ENCODE assay signal across 8 cellular contexts in genomic region chr1:40818264-40818961, GRCh38. TPM values are rescaled to one million over a fixed set of nuclear protein-coding genes. Genes with fewer than 3 reads are reported as not detected.
A peak's percentile ranks its signal among the peaks of the same experiment; 100 is the strongest.
DNase-seq lines count a peak whose midpoint lies in the region; ATAC-seq, FAIRE-seq and TF ChIP-seq lines count a peak whose summit lies in the region.

No MANE protein-coding gene starts in this region.

- H3K27me3 ChIP-seq in GM12878 (replicated peaks in 1 of 2; ENCODE audit: control insufficient read depth in 2 of 2, insufficient read depth in 2 of 2, low read length in 1 of 2) = no peaks in the 10 kb centered on the region; a peak in 1 of 4 replicates
- peaks cover 0 to 29% of the 10 kb centered on the region in 2 donors for H3K27me3 ChIP-seq in left lung

- H3K9me3 ChIP-seq in GM12878 (replicated peaks; ENCODE audit: control insufficient read depth, insufficient read depth, low read length) = no peaks in the 10 kb centered on the region
- no peaks in the 10 kb centered on the region for H3K9me3 ChIP-seq in left lung

- in situ Hi-C loops in GM12878 (cut with MboI) = no loop called here

- H3K27ac ChIP-seq in GM12878 (ENCODE audit: control insufficient read depth, insufficient read depth) (no peak overlapping the region), left lung (no peak overlapping the region)

- peak; percentile 77 for ATAC-seq in HG02852 (IDR thresholded peaks at IDR 0.05; ENCODE audit: unreplicated experiment)
- ATAC-seq in GM12878 = peak; percentile 98
- ATAC-seq in left lung = peak; percentile 94
- ATAC-seq in HG03571 (IDR thresholded peaks at IDR 0.05; ENCODE audit: unreplicated experiment) = no peak
- ATAC-seq in GM18870 (IDR thresholded peaks at IDR 0.05; ENCODE audit: unreplicated experiment) = no peak

- CTCF ChIA-PET in GM12878 (lab: Yijun Ruan, JAX) = no interaction called here

- WGBS in GM12878 (ENCODE audit: insufficient coverage, insufficient replicate concordance, low lambda C conversion rate, missing lambda C conversion rate) = under 1% methylated on average over 50 of the region's 59 CpGs

- SMC1A ChIA-PET in GM12878 (lab: Charles Lee; ENCODE audit: uncharacterized antibody, unreplicated experiment) = no interaction called here

- H2AFZ ChIP-seq in GM12878 (ENCODE audit: control insufficient read depth, low read depth, low read length) = peak overlapping the region; percentile 87

- intact Hi-C loops in GM12878 (cut with micrococcal nuclease; ENCODE audit: unreplicated experiment) = no loop called here
- intact Hi-C loops in left lung (cut with DNase I) = no loop called here

- H3K79me2 ChIP-seq in GM12878 (ENCODE audit: control insufficient read depth, insufficient read depth, low read length) = no peaks in the 10 kb centered on the region

- H3K36me3 ChIP-seq in GM12878 (ENCODE audit: control insufficient read depth in 2 of 2, insufficient read depth in 2 of 2, low read length in 1 of 2) = no peaks in the 10 kb centered on the region
- H3K36me3 ChIP-seq in left lung = no peaks in the 10 kb centered on the region

- no peak for TF ChIP-seq RAD21 in GM12878 (IDR thresholded peaks at IDR 0.05; ENCODE audit: insufficient read depth, low read depth, low read length)

- POLR2A ChIA-PET in GM12878 (lab: Charles Lee) = no interaction called here

- FAIRE-seq in GM12878 (lab: Jason Lieb, UNC) = no peak

- H3K4me1 ChIP-seq in GM12878 (ENCODE audit: control insufficient read depth, insufficient read depth, low read length) = peaks cover 4% of the 10 kb centered on the region; the same call in 1 of the 2 replicates
- peaks cover 0 to 5% of the 10 kb centered on the region in 2 donors for H3K4me1 ChIP-seq in left lung

- no TSS peak for BruUV-seq in GM12878 (replicated peaks; lab: Mats Ljungman, UMichigan)

- TF ChIP-seq EP300 in GM12878 (IDR thresholded peaks at IDR 0.05; ENCODE audit: borderline replicate concordance in 1 of 2, control insufficient read depth in 1 of 2, low read depth in 2 of 2, low read length in 2 of 2) = no peak

- DNase-seq in GM12865 (ENCODE audit: low read depth) (peak; percentile 87), T-helper 22 cell (ENCODE audit: low read depth) (peak; percentile 84), GM12878 (ENCODE audit: low read depth, low spot score) (no peak), left lung (peak; percentile 79 to 91)
- peak; percentile 64 for DNase-seq in stimulated activated CD8-positive, alpha-beta memory T cell treated with anti-CD3 and anti-CD28 coated beads, Interleukin-12 subunit alpha, Interleukin-12 subunit beta, amount 100 ng/mL, for 24 hours (ENCODE audit: extremely low read depth)

- TF ChIP-seq CTCF in GM12865 (IDR thresholded peaks at IDR 0.05; ENCODE audit: insufficient read depth, low read depth, low read length, missing control alignments) = no peak
- TF ChIP-seq CTCF in GM12878 (IDR thresholded peaks at IDR 0.05 in 2 of 3, conservative IDR thresholded peaks at IDR 0.05 in 1 of 3; ENCODE audit: control insufficient read depth in 2 of 3, extremely low read depth in 1 of 3, insufficient read depth in 1 of 3, low read depth in 3 of 3, low read length in 3 of 3) = no peak
- TF ChIP-seq CTCF in left lung (IDR thresholded peaks at IDR 0.05) = no peak

- peak overlapping the region; percentile 96 for H3K4me2 ChIP-seq in GM12878 (ENCODE audit: control insufficient read depth, insufficient read depth)

- RAD21 ChIA-PET in GM12878 (lab: Charles Lee; ENCODE audit: unreplicated experiment) = no interaction called here

- no peaks in the 10 kb centered on the region for H4K20me1 ChIP-seq in GM12878 (ENCODE audit: control insufficient read depth, insufficient read depth)

- H3K4me3 ChIP-seq in GM12865 (ENCODE audit: low read depth, low read length) (peak overlapping the region; percentile 61), GM12878 (peak overlapping the region; percentile 60; the same call in 1 of the 2 replicates), left lung (peak overlapping the region; percentile 33 to 43)

- peak overlapping the region; percentile 34; the same call in 1 of the 2 replicates for H3K9ac ChIP-seq in GM12878 (ENCODE audit: control insufficient read depth, insufficient read depth, low read length)

- TF ChIP-seq POLR2A in GM12878 (IDR thresholded peaks at IDR 0.05; ENCODE audit: low read depth, low read length) = 0 out of 2 replicates have a peak, but pooled peaks have one; percentile 30

TF ChIP-seq in GM12878, 131 proteins besides CTCF, POLR2A, EP300 and RAD21:
- TF ChIP-seq SUZ12 (IDR thresholded peaks at IDR 0.05; ENCODE audit: unreplicated experiment) = no peak
- TF ChIP-seq NR2F1 (conservative IDR thresholded peaks at IDR 0.05) = peak; percentile 75
- 0 out of 2 replicates have a peak, but pooled peaks have one; percentile 18 for TF ChIP-seq MXI1 (IDR thresholded peaks at IDR 0.05; ENCODE audit: low read depth, low read length)
- peak; percentile 40; the same call in 1 of the 2 replicates for TF ChIP-seq MAX (IDR thresholded peaks at IDR 0.05; ENCODE audit: low read depth, low read length)
- TF ChIP-seq BCLAF1 (IDR thresholded peaks at IDR 0.05) = no peak
- peak; percentile 88 for TF ChIP-seq HDGF (IDR thresholded peaks at IDR 0.05)
- TF ChIP-seq ESRRA (IDR thresholded peaks at IDR 0.05; ENCODE audit: low read length) = no peak
- TF ChIP-seq HDAC6 (IDR thresholded peaks at IDR 0.05; ENCODE audit: unreplicated experiment) = peak; percentile 37
- peak in 1 of 2 experiments; percentile 54; a peak in 1 of 3 replicates for TF ChIP-seq EGR1 (IDR thresholded peaks at IDR 0.05; ENCODE audit: borderline replicate concordance in 1 of 2, low read depth in 2 of 2, low read length in 2 of 2)
- TF ChIP-seq ZNF217 (IDR thresholded peaks at IDR 0.05) = no peak
- TF ChIP-seq SIN3A (IDR thresholded peaks at IDR 0.05; ENCODE audit: low read depth, low read length) = no peak

RNA-seq across cellular contexts. Expression of gene KCNQ4, which starts 34.8 kb away (rescaled TPM):
- total RNA-seq in GM12878 (2013; cell fraction: nucleolus; rRNA removed) = 6.3 and 8.8 TPM in 2 replicates
- total RNA-seq in GM12878 (2014; rRNA removed) (under 0.01 and 0.11 TPM in 2 replicates), GM12878 (2014; rRNA removed; fragmentation: Illumina TruSeq; extraction: Trizol) (0.04 and 0.05 TPM in 2 replicates), GM12878 (2021) (0.18 and 0.21 TPM in 2 replicates), left lung (1 to 10 TPM in 1 of 2 donors, under 1 TPM in 1; 0.92 to 1.2 TPM)
- 0.17 TPM for polyA plus RNA-seq in GM12878 (2011; ENCODE audit: low read depth)
- polyA plus RNA-seq in GM12878 (2011; rRNA removed) (0.03 and 0.04 TPM in 2 replicates), GM12878 (2014; fragmentation: Illumina TruSeq; extraction: Trizol) (0.08 and 0.13 TPM in 2 replicates), GM12878 (2014; fragmentation: Nextera tagmentation; extraction: Ambion mirVana) (not detected), GM12878 (2014; rRNA removed) (0.10 and 0.30 TPM in 2 replicates), GM12878 (2016; fragmentation: Nextera tagmentation; extraction: Ambion mirVana) (under 1 TPM; 0.05 to 0.07 TPM)
- polyA plus RNA-seq in GM12878 (2011; cell fraction: cytosol; rRNA removed) = 0.03 and 0.08 TPM in 2 replicates
- 0.43 and 0.51 TPM in 2 replicates for polyA plus RNA-seq in GM12878 (2011; cell fraction: nucleus; rRNA removed)
- 0.28 and 0.51 TPM in 2 replicates for polyA plus RNA-seq in GM12878 (2012)
- 0.05 TPM in 1 of 2 replicates, not detected in the other for polyA minus RNA-seq in GM12878 (2011; rRNA and poly(A)+ RNA removed)
- polyA minus RNA-seq in GM12878 (2011; cell fraction: cytosol; rRNA and poly(A)+ RNA removed) = not detected in 2 replicates
- 0.12 and 0.19 TPM in 2 replicates for polyA minus RNA-seq in GM12878 (2011; cell fraction: nucleus; rRNA and poly(A)+ RNA removed)

RNA-seq across cellular contexts. Expression of gene CITED4, which starts 43.8 kb away (rescaled TPM):
- total RNA-seq in GM12878 (2013; cell fraction: nucleolus; rRNA removed) = not detected in 2 replicates
- total RNA-seq in GM12878 (2014; rRNA removed) (0.11 and 0.28 TPM in 2 replicates), GM12878 (2014; rRNA removed; fragmentation: Illumina TruSeq; extraction: Trizol) (0.13 TPM in 1 of 2 replicates, not detected in the other), GM12878 (2021) (0.56 and 0.64 TPM in 2 replicates), left lung (1 to 10 TPM; 6.8 to 6.9 TPM)
- polyA plus RNA-seq in GM12878 (2011; ENCODE audit: low read depth) = not detected
- polyA plus RNA-seq in GM12878 (2011; rRNA removed) (not detected in 2 replicates), GM12878 (2014; fragmentation: Illumina TruSeq; extraction: Trizol) (not detected in 2 replicates), GM12878 (2014; fragmentation: Nextera tagmentation; extraction: Ambion mirVana) (not detected), GM12878 (2014; rRNA removed) (0.24 and 0.52 TPM in 2 replicates), GM12878 (2016; fragmentation: Nextera tagmentation; extraction: Ambion mirVana) (not detected)
- not detected in 2 replicates for polyA plus RNA-seq in GM12878 (2011; cell fraction: cytosol; rRNA removed)
- polyA plus RNA-seq in GM12878 (2011; cell fraction: nucleus; rRNA removed) = 0.09 TPM in 1 of 2 replicates, not detected in the other
- polyA plus RNA-seq in GM12878 (2012) = 0.11 and 0.12 TPM in 2 replicates
- polyA minus RNA-seq in GM12878 (2011; rRNA and poly(A)+ RNA removed) = not detected in 2 replicates
- polyA minus RNA-seq in GM12878 (2011; cell fraction: cytosol; rRNA and poly(A)+ RNA removed) = 1.5 TPM in 1 of 2 replicates, not detected in the other
- 0.24 TPM in 1 of 2 replicates, not detected in the other for polyA minus RNA-seq in GM12878 (2011; cell fraction: nucleus; rRNA and poly(A)+ RNA removed)

Comparison
In these comparisons a context has a peak if more than half of its experiments do, and no peak if none do; other contexts are left out.
1. ATAC-seq: peak in HG02852 (single experiment), GM12878 (single experiment) and left lung (single experiment); none in HG03571 (single experiment) and GM18870 (single experiment).
2. RNA of gene CITED4, which starts 43.8 kb away (total RNA-seq): 6.8 to 6.9 TPM in left lung; 0.11 to 0.64 TPM in GM12878; every median in the first group is over 4 times any median in the second.
3. Peak in every context shown above with its lines, with median percentiles within 50 percentile points of each other: H3K4me3 ChIP-seq.